15 cellular contexts compared by ENCODE assay signal in genomic region chr13:25872871-25873607, GRCh38.
DNase-seq lines count a peak whose midpoint lies in the region; ATAC-seq, FAIRE-seq and TF ChIP-seq lines count a peak whose summit lies in the region.
"Had no signal": no experiment of that assay in that cellular context is flagged by ENCODE, and none has a peak within 500 bp of the region (broad histone marks: within the 10 kb centered on the region; RNA-seq: fewer than 3 reads in every experiment).

No MANE protein-coding gene starts in this region.

- peak; percentile 18 for DNase-seq in stimulated activated CD4-positive, alpha-beta T cell treated with anti-CD3 and anti-CD28 coated beads, Interleukin-1b, Interleukin-23, amount 100 ng/mL, for 48 hours
- DNase-seq in stimulated activated CD4-positive, alpha-beta T cell treated with anti-CD3 and anti-CD28 coated beads, Interleukin-4, amount 100 ng/mL, for 1 hour, result no peak
- DNase-seq in OCI-M1 (lab: John Stamatoyannopoulos, UW) (peak; percentile 10), fibroblast of pulmonary artery (ENCODE audit: low read depth) (peak; percentile 26), NCI-H2107 treated with DMSO at 0.1 percent for 48 hours (lab: John Stamatoyannopoulos, UW; ENCODE audit: unreplicated experiment) (no peak), NCI-H2081 (lab: John Stamatoyannopoulos, UW) (no peak), GM12891 (ENCODE audit: insufficient read length, low spot score) (no peak)
- no peak for DNase-seq in stimulated activated naive CD8-positive, alpha-beta T cell treated with anti-CD3 and anti-CD28 coated beads, Interleukin-15, amount 100 ng/mL, for 72 hours
- DNase-seq: C1 segment of cervical spinal cord, cerebellar nuclear complex, EL, heart right ventricle, retina, stomach had no signal

- no peaks in the 10 kb centered on the region for H3K27me3 Mint-ChIP-seq in stimulated activated naive CD8-positive, alpha-beta T cell treated with anti-CD3 and anti-CD28 coated beads, Interleukin-15, amount 100 ng/mL, for 72 hours

- TF ChIP-seq CTCF in fibroblast of pulmonary artery (IDR thresholded peaks at IDR 0.05; ENCODE audit: low read length, missing control alignments), result no peak

- TF ChIP-seq POLR2A in GM12891 (IDR thresholded peaks at IDR 0.05; ENCODE audit: low read depth, low read length), result no peak

- H3K27ac Mint-ChIP-seq in stimulated activated naive CD8-positive, alpha-beta T cell treated with anti-CD3 and anti-CD28 coated beads, Interleukin-15, amount 100 ng/mL, for 72 hours, result peak overlapping the region; percentile 67 to 75

- no peak for FAIRE-seq in GM12891 (lab: Jason Lieb, UNC)
- FAIRE-seq: GM12878 had no signal

- peak overlapping the region; percentile 27 to 44 for H3K4me3 Mint-ChIP-seq in stimulated activated naive CD8-positive, alpha-beta T cell treated with anti-CD3 and anti-CD28 coated beads, Interleukin-15, amount 100 ng/mL, for 72 hours

- H3K4me1 Mint-ChIP-seq in stimulated activated naive CD8-positive, alpha-beta T cell treated with anti-CD3 and anti-CD28 coated beads, Interleukin-15, amount 100 ng/mL, for 72 hours, result peaks cover 80% of the 10 kb centered on the region

- ATAC-seq in stimulated activated naive CD8-positive, alpha-beta T cell treated with anti-CD3 and anti-CD28 coated beads, Interleukin-15, amount 100 ng/mL, for 72 hours, result no peak
- ATAC-seq: GM12878 had no signal

- H3K9me3 Mint-ChIP-seq in stimulated activated naive CD8-positive, alpha-beta T cell treated with anti-CD3 and anti-CD28 coated beads, Interleukin-15, amount 100 ng/mL, for 72 hours, result peaks cover 20 to 27% of the 10 kb centered on the region in 2 donors

- H3K4me3 ChIP-seq in fibroblast of pulmonary artery (replicated peaks; ENCODE audit: low read depth, low read length), result no peak overlapping the region
- H3K4me3 ChIP-seq: GM12878, heart right ventricle, stomach had no signal

TF ChIP-seq in GM12891, 5 proteins besides CTCF, POLR2A, EP300 and RAD21:
- TF ChIP-seq TAF1 (IDR thresholded peaks at IDR 0.05; ENCODE audit: low read depth, low read length) (no peak), POU2F2 (IDR thresholded peaks at IDR 0.05; ENCODE audit: low read depth, low read length) (no peak), PAX5 (IDR thresholded peaks at IDR 0.05; ENCODE audit: insufficient read depth, low read length, severe bottlenecking) (no peak), POLR2AphosphoS5 (IDR thresholded peaks at IDR 0.05; ENCODE audit: low read depth, low read length) (no peak), SPI1 (IDR thresholded peaks at IDR 0.05; ENCODE audit: low read depth, low read length) (no peak)

Comparison
In these comparisons a context has a peak if more than half of its experiments do, and no peak if none do; other contexts are left out.
1. DNase-seq: peak in stimulated activated CD4-positive, alpha-beta T cell treated with anti-CD3 and anti-CD28 coated beads, Interleukin-1b, Interleukin-23, amount 100 ng/mL, for 48 hours (single experiment), OCI-M1 (single experiment) and fibroblast of pulmonary artery (single experiment); none in stimulated activated CD4-positive, alpha-beta T cell treated with anti-CD3 and anti-CD28 coated beads, Interleukin-4, amount 100 ng/mL, for 1 hour (single experiment), stimulated activated naive CD8-positive, alpha-beta T cell treated with anti-CD3 and anti-CD28 coated beads, Interleukin-15, amount 100 ng/mL, for 72 hours (0 of 2), NCI-H2107 treated with DMSO at 0.1 percent for 48 hours (single experiment), NCI-H2081 (0 of 2) and GM12891 (single experiment).